In genomic region chr22:21868651-21869050, GRCh38 we compare ENCODE assay signal across 11 cellular contexts. TPM values are rescaled to one million over a fixed set of nuclear protein-coding genes. Genes with fewer than 3 reads are reported as not detected.
DNase-seq lines count a peak whose midpoint lies in the region; ATAC-seq and TF ChIP-seq lines count a peak whose summit lies in the region.
"Had no signal": no experiment of that assay in that cellular context is flagged by ENCODE, and none has a peak within 500 bp of the region (broad histone marks: within the 10 kb centered on the region; RNA-seq: fewer than 3 reads in every experiment).

No MANE protein-coding gene starts in this region.

- H3K36me3 ChIP-seq in SK-N-SH (replicated peaks in 1 of 2; ENCODE audit: control insufficient read depth in 1 of 2, insufficient read depth in 2 of 2, low read length in 1 of 2) (peaks cover 0 to 5% of the 10 kb centered on the region in 2 experiments), OCI-LY7 (ENCODE audit: insufficient read depth, low read length) (peaks cover 5% of the 10 kb centered on the region; the same call in 1 of the 2 replicates)

- H3K9ac ChIP-seq in SK-N-SH: no peak overlapping the region

- peaks cover 4% of the 10 kb centered on the region for H3F3A ChIP-seq in SK-N-SH (replicated peaks; ENCODE audit: insufficient read depth)

- POLR2A ChIA-PET in SK-N-SH (lab: Yijun Ruan, JAX) (no interaction called here), OCI-LY7 (lab: Charles Lee) (no interaction called here)

- H3K4me3 ChIP-seq in SK-N-SH (ENCODE audit: low read depth in 2 of 2, low read length in 1 of 2) (no peak overlapping the region), OCI-LY7 (ENCODE audit: low read depth, low read length, poor library complexity, severe bottlenecking) (peak overlapping the region; percentile 99), coronary artery (peak overlapping the region; percentile 93), skin epidermis (peak overlapping the region in 4 of 7 experiments; percentile 68 to 97 (median 82))

- 96% methylated on average over 7 of the region's 7 CpGs for WGBS in SK-N-SH (ENCODE audit: low lambda C conversion rate)

- H3K4me1 ChIP-seq in SK-N-SH (ENCODE audit: control insufficient read depth in 1 of 2, insufficient read depth in 2 of 2, low read depth in 1 of 2, low read length in 1 of 2): peaks cover 14 to 16% of the 10 kb centered on the region in 2 experiments; a peak in 3 of 4 replicates
- H3K4me1 ChIP-seq in OCI-LY7 (ENCODE audit: insufficient read depth, low read length, poor library complexity, severe bottlenecking): peaks cover 30% of the 10 kb centered on the region

- TF ChIP-seq RAD21 in SK-N-SH (IDR thresholded peaks at IDR 0.05; ENCODE audit: low read length): no peak

- H3K79me2 ChIP-seq in SK-N-SH (ENCODE audit: insufficient read depth) (peaks cover 34% of the 10 kb centered on the region), OCI-LY7 (ENCODE audit: insufficient read depth, low read depth, low read length) (peaks cover 34% of the 10 kb centered on the region)

- H3K4me2 ChIP-seq in SK-N-SH (peak overlapping the region; percentile 79; the same call in 1 of the 2 replicates), OCI-LY7 (ENCODE audit: low read length) (peak overlapping the region; percentile 84)

- no peak for DNase-seq in SK-N-SH
- DNase-seq in OCI-LY7 (ENCODE audit: low spot score): no peak
- no peak for DNase-seq in coronary artery (ENCODE audit: low spot score)
- DNase-seq in OCI-M2 (lab: John Stamatoyannopoulos, UW; ENCODE audit: unreplicated experiment): no peak
- DNase-seq in nucleus accumbens (lab: John Stamatoyannopoulos, UW): no peak
- DNase-seq: effector CD8-positive, alpha-beta T cell; hypothalamus had no signal

- no TSS peak for BruUV-seq in OCI-LY7 (replicated peaks; lab: Mats Ljungman, UMichigan)

- H3K27ac ChIP-seq in SK-N-SH (ENCODE audit: low read depth in 2 of 2, low read length in 1 of 2) (no peak overlapping the region), OCI-LY7 (ENCODE audit: low read depth, low read length, poor library complexity, severe bottlenecking) (no peak overlapping the region), coronary artery (no peak overlapping the region), skin epidermis (peak overlapping the region in 2 of 21 experiments; percentile 87 to 92)

- ATAC-seq in SK-N-SH treated with all-trans-retinoic acid at 6 μM for 48 hours: no peak
- no peak for ATAC-seq in HG03442 (IDR thresholded peaks at IDR 0.05; ENCODE audit: unreplicated experiment)

- no peaks in the 10 kb centered on the region for H3K27me3 ChIP-seq in SK-N-SH (ENCODE audit: insufficient read depth)

- CTCF ChIA-PET in SK-N-SH (lab: Yijun Ruan, JAX) (interaction anchor here (2.4 to 5.7 kb wide), 2 partner anchors 69 to 84 kb away, joined by 9 to 30 read pairs; partner anchors contain the start of gene PPM1F), OCI-LY7 (lab: Charles Lee; ENCODE audit: unreplicated experiment) (no interaction called here)

- intact Hi-C loops in OCI-LY7 (cut with micrococcal nuclease; ENCODE audit: unreplicated experiment): loop anchor here (5.0 kb wide), 2 partner anchors 86 to 946 kb away; no protein-coding TSS in a partner anchor

- H3K9me3 ChIP-seq in SK-N-SH (no peaks in the 10 kb centered on the region), OCI-LY7 (ENCODE audit: low read length) (no peaks in the 10 kb centered on the region)
- H3K9me3 ChIP-seq: HAP-1 had no signal

- no peak for TF ChIP-seq CTCF in SK-N-SH (IDR thresholded peaks at IDR 0.05)
- no peak for TF ChIP-seq CTCF in OCI-LY7 (conservative IDR thresholded peaks at IDR 0.05; ENCODE audit: low read length)
- no peak for TF ChIP-seq CTCF in coronary artery (IDR thresholded peaks at IDR 0.05)

- H4K20me1 ChIP-seq in SK-N-SH (ENCODE audit: insufficient read depth) (peaks cover 33% of the 10 kb centered on the region), OCI-LY7 (ENCODE audit: insufficient read depth, low read length) (peaks cover 28% of the 10 kb centered on the region)

- no peak for TF ChIP-seq EP300 in SK-N-SH (IDR thresholded peaks at IDR 0.05; ENCODE audit: borderline replicate concordance in 1 of 2, low read depth in 1 of 2, low read length in 1 of 2)

- H2AFZ ChIP-seq in SK-N-SH (ENCODE audit: low read depth) (no peak overlapping the region), OCI-LY7 (ENCODE audit: low read length) (no peak overlapping the region)

- H3K9me2 ChIP-seq in SK-N-SH: no peaks in the 10 kb centered on the region
- H3K9me2 ChIP-seq in OCI-LY7 (ENCODE audit: insufficient read depth, low read length): no peaks in the 10 kb centered on the region

TF ChIP-seq in SK-N-SH, 30 proteins besides CTCF, POLR2A, EP300 and RAD21:
- no peak for TF ChIP-seq YY1 (IDR thresholded peaks at IDR 0.05; ENCODE audit: low read depth)

TF ChIP-seq in SK-N-SH treated with all-trans-retinoic acid at 6 μM for 48 hours, 23 proteins besides CTCF, POLR2A, EP300 and RAD21 (continues in another document):
- TF ChIP-seq ZFP3 (CRISPR knock-in tag; IDR thresholded peaks at IDR 0.05) (no peak), TSHZ2 (CRISPR knock-in tag; IDR thresholded peaks at IDR 0.05) (no peak), ZNF565 (CRISPR knock-in tag; conservative IDR thresholded peaks at IDR 0.05; ENCODE audit: low read depth) (no peak), SNAI2 (CRISPR knock-in tag; IDR thresholded peaks at IDR 0.05) (no peak), TCF4 (CRISPR knock-in tag; IDR thresholded peaks at IDR 0.05; ENCODE audit: borderline replicate concordance) (no peak), ISL1 (CRISPR knock-in tag; IDR thresholded peaks at IDR 0.05) (no peak), ARNTL (CRISPR knock-in tag; IDR thresholded peaks at IDR 0.05; ENCODE audit: borderline replicate concordance, low read depth) (no peak), BACH2 (CRISPR knock-in tag; IDR thresholded peaks at IDR 0.05; ENCODE audit: borderline replicate concordance) (no peak), CSDC2 (CRISPR knock-in tag; IDR thresholded peaks at IDR 0.05) (no peak), ESRRG (CRISPR knock-in tag; IDR thresholded peaks at IDR 0.05) (no peak), CSRNP3 (CRISPR knock-in tag; IDR thresholded peaks at IDR 0.05) (no peak), ZC3H10 (CRISPR knock-in tag; IDR thresholded peaks at IDR 0.05) (no peak), PPARA (CRISPR knock-in tag; IDR thresholded peaks at IDR 0.05; ENCODE audit: borderline replicate concordance) (no peak), ZNF8 (CRISPR knock-in tag; IDR thresholded peaks at IDR 0.05) (no peak), RARB (CRISPR knock-in tag; IDR thresholded peaks at IDR 0.05) (no peak), TOX (CRISPR knock-in tag; IDR thresholded peaks at IDR 0.05; ENCODE audit: borderline replicate concordance) (no peak)

RNA-seq across cellular contexts. Expression of gene MAPK1, which starts 1.2 kb away (rescaled TPM):
- polyA plus RNA-seq in SK-N-SH (2012; rRNA removed): 25.6 and 34.8 TPM in 2 replicates
- polyA plus RNA-seq in SK-N-SH (2012; cell fraction: cytosol; rRNA removed): 27.8 and 32.0 TPM in 2 replicates
- 19.0 and 34.6 TPM in 2 replicates for polyA plus RNA-seq in SK-N-SH (2012; cell fraction: nucleus; rRNA removed)
- total RNA-seq in OCI-LY7 (2014; rRNA removed; shearing (Covaris generic)): 28.9 and 39.6 TPM in 2 replicates
- total RNA-seq in OCI-LY7 (2022): 75.4 and 79.8 TPM in 2 replicates

Comparison
In these comparisons a context has a peak if more than half of its experiments do, and no peak if none do; other contexts are left out.
1. H3K4me3 ChIP-seq: peak in OCI-LY7 (single experiment), coronary artery (single experiment) and skin epidermis (4 of 7); none in SK-N-SH (0 of 2).